In the genomic region with DNA sequence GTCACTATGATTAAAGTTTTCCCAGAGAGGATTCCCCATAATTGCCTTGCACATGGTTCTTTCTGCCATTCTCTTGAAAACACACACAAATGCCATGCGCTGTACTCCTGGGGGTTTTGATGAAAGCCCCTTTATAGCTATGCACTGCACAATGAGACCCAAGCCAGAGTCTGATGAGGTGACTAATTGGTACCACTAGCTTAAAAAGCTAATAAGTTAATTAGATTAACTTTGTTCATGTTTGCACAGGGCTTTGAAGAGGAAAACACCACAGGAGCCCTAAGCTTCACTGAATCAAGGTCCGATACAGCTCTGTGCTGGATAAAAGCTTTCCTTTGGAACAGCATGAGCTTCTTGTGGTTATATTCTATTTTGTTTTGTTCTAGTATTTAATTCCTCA, we compare ENCODE assay signal across 27 cellular contexts.
"Had no signal": no experiment of that assay in that cellular context is flagged by ENCODE, and none has a peak within 500 bp of the region (broad histone marks: within the 10 kb centered on the region; RNA-seq: fewer than 3 reads in every experiment).

No MANE protein-coding gene starts in this region.

- H3K4me3 Mint-ChIP-seq: memory B cell; naive B cell; natural killer cell treated with Interleukin-12 subunit alpha and Interleukin-12 subunit beta and Interleukin-15 and Interleukin-18, amount 100 ng/mL, for 72 hours; stimulated activated naive B cell treated with anti-CD40 and anti-IgM and Interleukin-4, amounts not matched to agents 10 μg/mL and 1 μg/mL and 100 μg/mL, for 72 hours; stimulated activated naive CD8-positive, alpha-beta T cell treated with anti-CD3 and anti-CD28 coated beads, Interleukin-15, Interleukin-2, amounts not matched to agents 100 ng/mL and 50 ng/mL, for 24 hours had no signal

- H3K27me3 ChIP-seq: esophagus muscularis mucosa, foreskin keratinocyte, gastroesophageal sphincter, hepatocyte, ovary, right lobe of liver, tibial nerve, upper lobe of left lung had no signal

- H3K9me3 Mint-ChIP-seq: memory B cell; neural crest cell; stimulated activated naive CD8-positive, alpha-beta T cell treated with anti-CD3 and anti-CD28 coated beads, Interleukin-15, Interleukin-2, amounts not matched to agents 100 ng/mL and 50 ng/mL, for 24 hours had no signal

- H3K27me3 Mint-ChIP-seq: memory B cell; natural killer cell treated with Interleukin-12 subunit alpha and Interleukin-12 subunit beta and Interleukin-15 and Interleukin-18, amount 100 ng/mL, for 72 hours; stimulated activated naive B cell treated with anti-CD40 and anti-IgM and Interleukin-4, amounts not matched to agents 10 μg/mL and 1 μg/mL and 100 μg/mL, for 72 hours; stimulated activated naive CD8-positive, alpha-beta T cell treated with anti-CD3 and anti-CD28 coated beads, Interleukin-15, Interleukin-2, amounts not matched to agents 100 ng/mL and 50 ng/mL, for 24 hours had no signal

- H3K4me1 Mint-ChIP-seq: memory B cell; naive B cell; stimulated activated naive B cell treated with anti-CD40 and anti-IgM and Interleukin-4, amounts not matched to agents 10 μg/mL and 1 μg/mL and 100 μg/mL, for 72 hours had no signal

- H3K27ac Mint-ChIP-seq: memory B cell; naive B cell; natural killer cell treated with Interleukin-12 subunit alpha and Interleukin-12 subunit beta and Interleukin-15 and Interleukin-18, amount 100 ng/mL, for 72 hours; stimulated activated naive B cell treated with anti-CD40 and anti-IgM and Interleukin-4, amounts not matched to agents 10 μg/mL and 1 μg/mL and 100 μg/mL, for 72 hours; stimulated activated naive CD8-positive, alpha-beta T cell treated with anti-CD3 and anti-CD28 coated beads, Interleukin-15, Interleukin-2, amounts not matched to agents 100 ng/mL and 50 ng/mL, for 24 hours had no signal

- DNase-seq: cortex of kidney; effector CD4-positive, alpha-beta T cell; foreskin keratinocyte; heart left ventricle; kidney; naive B cell; nucleus accumbens; ovary; posterior cingulate gyrus; psoas muscle; right lobe of liver; small intestine; stimulated activated CD4-positive, alpha-beta T cell treated with anti-CD3 and anti-CD28 coated beads, Interleukin-15, amount 100 ng/mL, for 24 hours; stimulated activated CD4-positive, alpha-beta T cell treated with anti-CD3 and anti-CD28 coated beads, Interleukin-2, amount 100 ng/mL, for 48 hours; stimulated activated naive B cell treated with anti-CD40 and anti-IgM and Interleukin-4, amounts not matched to agents 10 μg/mL and 1 μg/mL and 100 μg/mL, for 72 hours; upper lobe of left lung had no signal

- H3K4me3 ChIP-seq: esophagus muscularis mucosa, gastroesophageal sphincter, heart left ventricle, hepatocyte, lung, ovary, psoas muscle, right lobe of liver, thoracic aorta, tibial nerve, upper lobe of left lung had no signal

- H3K9me3 ChIP-seq: esophagus muscularis mucosa, ovary, psoas muscle, right lobe of liver, thoracic aorta, tibial nerve, upper lobe of left lung had no signal

- H3K27ac ChIP-seq: esophagus muscularis mucosa, foreskin keratinocyte, gastroesophageal sphincter, heart left ventricle, hepatocyte, ovary, psoas muscle, right lobe of liver, thoracic aorta, tibial nerve, upper lobe of left lung had no signal

- ATAC-seq: foreskin keratinocyte; gastroesophageal sphincter; heart left ventricle; left lobe of liver; natural killer cell treated with Interleukin-12 subunit alpha and Interleukin-12 subunit beta and Interleukin-15 and Interleukin-18, amount 100 ng/mL, for 72 hours; psoas muscle; right lobe of liver; stimulated activated naive B cell treated with anti-CD40 and anti-IgM and Interleukin-4, amounts not matched to agents 10 μg/mL and 1 μg/mL and 100 μg/mL, for 72 hours had no signal

- H3K36me3 Mint-ChIP-seq: memory B cell; naive B cell; natural killer cell treated with Interleukin-12 subunit alpha and Interleukin-12 subunit beta and Interleukin-15 and Interleukin-18, amount 100 ng/mL, for 72 hours; stimulated activated naive B cell treated with anti-CD40 and anti-IgM and Interleukin-4, amounts not matched to agents 10 μg/mL and 1 μg/mL and 100 μg/mL, for 72 hours had no signal

- H3K36me3 ChIP-seq: esophagus muscularis mucosa, gastroesophageal sphincter, heart left ventricle, ovary, right lobe of liver, thoracic aorta, tibial nerve, upper lobe of left lung had no signal

- H3K4me1 ChIP-seq: foreskin keratinocyte, gastroesophageal sphincter, heart left ventricle, psoas muscle, right lobe of liver, tibial nerve, upper lobe of left lung had no signal
